Comparison of ENCODE assay signal across 1 cellular context in the genomic region with DNA sequence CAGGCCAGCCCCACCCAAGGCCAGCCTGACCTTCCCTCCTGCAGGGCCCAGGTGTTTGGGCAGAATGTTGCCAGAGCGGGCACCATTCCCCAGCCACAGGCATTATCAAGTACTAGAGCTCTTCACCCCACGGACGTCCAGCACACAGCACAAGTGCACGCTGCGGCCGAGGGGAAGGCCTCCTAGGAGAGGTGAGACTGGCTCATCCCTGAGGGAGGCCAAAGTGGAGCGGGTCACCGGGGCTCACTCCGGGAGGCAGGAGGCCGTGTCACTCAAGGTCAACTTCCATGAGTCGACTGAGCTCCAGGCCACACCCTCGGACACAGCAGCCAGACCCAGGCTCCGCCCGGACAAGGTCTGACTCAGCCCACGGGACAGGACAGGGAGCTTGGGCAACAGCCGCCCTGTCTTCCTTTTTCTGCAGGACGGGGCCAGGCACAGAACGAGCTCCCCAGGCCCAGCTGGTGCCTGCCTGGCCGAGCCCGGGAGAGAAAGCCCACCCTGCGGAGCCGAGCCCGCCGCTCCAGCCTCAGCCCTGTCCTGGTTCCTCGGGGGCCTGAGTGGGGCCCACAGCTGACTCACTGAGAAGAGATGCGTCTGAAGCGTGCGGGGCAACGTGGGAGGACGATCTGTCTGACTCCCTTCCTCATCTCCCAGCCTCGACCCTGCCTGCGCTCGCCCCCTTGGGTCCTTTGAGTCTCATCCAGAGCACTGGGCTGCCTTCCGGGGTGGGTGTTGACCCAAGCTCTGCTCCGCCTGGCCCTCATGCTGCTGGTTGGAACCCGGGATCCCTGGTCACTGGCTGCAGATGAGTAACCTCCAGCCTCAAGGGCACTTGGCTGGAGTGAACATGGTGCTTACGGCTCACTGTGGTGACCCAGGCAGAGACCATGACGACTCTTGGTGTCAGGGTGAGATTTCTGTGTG.
TF ChIP-seq lines count a peak whose summit lies in the region.

No MANE protein-coding gene starts in this region.

TF ChIP-seq in GM23338, 12 proteins besides CTCF, POLR2A, EP300 and RAD21:
- TF ChIP-seq ZNF462 (CRISPR knock-in tag; IDR thresholded peaks at IDR 0.05) (no peak), EZH2phosphoT487 (IDR thresholded peaks at IDR 0.05; ENCODE audit: unreplicated experiment) (no peak), ZNF114 (CRISPR knock-in tag; IDR thresholded peaks at IDR 0.05) (no peak)
